Comparison of ENCODE assay signal across 9 cellular contexts in genomic region chr4:89640620-89641366, GRCh38.
A peak's percentile ranks its signal among the peaks of the same experiment; 100 is the strongest.
DNase-seq lines count a peak whose midpoint lies in the region; ATAC-seq and TF ChIP-seq lines count a peak whose summit lies in the region.
"Had no signal": no experiment of that assay in that cellular context is flagged by ENCODE, and none has a peak within 500 bp of the region (broad histone marks: within the 10 kb centered on the region; RNA-seq: fewer than 3 reads in every experiment).

No MANE protein-coding gene starts in this region.

- no peaks in the 10 kb centered on the region for H3K36me3 Mint-ChIP-seq in activated CD4-positive, alpha-beta T cell treated with anti-CD3 and anti-CD28 coated beads, Interleukin-2, amount 10 ng/mL, durations not matched to agents 24 days and 14 days (ENCODE audit: low read depth)

- no peaks in the 10 kb centered on the region for H3K9me3 Mint-ChIP-seq in activated CD4-positive, alpha-beta T cell treated with anti-CD3 and anti-CD28 coated beads, Interleukin-2, amount 10 ng/mL, durations not matched to agents 24 days and 14 days

- H3K27me3 ChIP-seq in Peyer's patch (no peaks in the 10 kb centered on the region), gastrocnemius medialis (no peaks in the 10 kb centered on the region)
- H3K27me3 ChIP-seq: BLaER1 had no signal

- H3K4me3 ChIP-seq in Peyer's patch (peak overlapping the region in 2 of 4 donors; percentile 20 to 37), fibroblast of villous mesenchyme (ENCODE audit: low read depth, low read length) (peak overlapping the region; percentile 14), retinal pigment epithelial cell (ENCODE audit: low read length) (peak overlapping the region; percentile 40), gastrocnemius medialis (no peak overlapping the region)
- H3K4me3 ChIP-seq: BLaER1 had no signal

- no peaks in the 10 kb centered on the region for H3K4me1 Mint-ChIP-seq in activated CD4-positive, alpha-beta T cell treated with anti-CD3 and anti-CD28 coated beads, Interleukin-2, amount 10 ng/mL, durations not matched to agents 24 days and 14 days

- TF ChIP-seq CTCF in Peyer's patch (IDR thresholded peaks at IDR 0.05) (peak in 4 of 6 experiments; percentile 13 to 51 (median 43)), fibroblast of villous mesenchyme (IDR thresholded peaks at IDR 0.05; ENCODE audit: insufficient read depth, low read depth, low read length) (peak; percentile 81), retinal pigment epithelial cell (conservative IDR thresholded peaks at IDR 0.05; ENCODE audit: low read depth, low read length) (peak; percentile 74), gastrocnemius medialis (IDR thresholded peaks at IDR 0.05 in 4 of 5, conservative IDR thresholded peaks at IDR 0.05 in 1 of 5) (no peak)

- no peak overlapping the region for H3K4me3 Mint-ChIP-seq in activated CD4-positive, alpha-beta T cell treated with anti-CD3 and anti-CD28 coated beads, Interleukin-2, amount 10 ng/mL, durations not matched to agents 24 days and 14 days

- in situ Hi-C loops in gastrocnemius medialis (cut with MboI; ENCODE audit: low sequenced_read_pairs in 4 of 4), result no loop called here

- no peak for TF ChIP-seq POLR2A in Peyer's patch (IDR thresholded peaks at IDR 0.05)
- no peak for TF ChIP-seq POLR2A in gastrocnemius medialis (IDR thresholded peaks at IDR 0.05)

- H3K36me3 ChIP-seq in Peyer's patch, result no peaks in the 10 kb centered on the region
- no peaks in the 10 kb centered on the region for H3K36me3 ChIP-seq in gastrocnemius medialis
- H3K36me3 ChIP-seq: BLaER1 had no signal

- DNase-seq in activated CD4-positive, alpha-beta T cell treated with anti-CD3 and anti-CD28 coated beads, Interleukin-2, amount 10 ng/mL, durations not matched to agents 24 days and 14 days, result peak; percentile 60
- no peak for DNase-seq in activated CD4-positive, alpha-beta T cell treated with anti-CD3 and anti-CD28 coated beads, Interleukin-2, amount 50 U/mL, for 4 hours
- peak in 2 of 3 donors; percentile 51 to 62 for DNase-seq in Peyer's patch
- DNase-seq in fibroblast of villous mesenchyme (ENCODE audit: low read depth), result peak; percentile 67
- DNase-seq in retinal pigment epithelial cell (ENCODE audit: low read depth), result no peak
- DNase-seq in gastrocnemius medialis, result no peak
- DNase-seq in GM19238 (ENCODE audit: insufficient read length, low spot score), result no peak

- H3K4me1 ChIP-seq in Peyer's patch (no peaks in the 10 kb centered on the region), gastrocnemius medialis (no peaks in the 10 kb centered on the region)
- H3K4me1 ChIP-seq: BLaER1 had no signal

- no peak for ATAC-seq in gastrocnemius medialis
- ATAC-seq in GM19463 (IDR thresholded peaks at IDR 0.05; ENCODE audit: unreplicated experiment), result no peak

- H3K27ac ChIP-seq in Peyer's patch (no peak overlapping the region), gastrocnemius medialis (no peak overlapping the region)
- H3K27ac ChIP-seq: BLaER1 had no signal

- H3K9me3 ChIP-seq in Peyer's patch, result no peaks in the 10 kb centered on the region
- no peaks in the 10 kb centered on the region for H3K9me3 ChIP-seq in gastrocnemius medialis
- H3K9me3 ChIP-seq: BLaER1 had no signal

- intact Hi-C loops in activated CD4-positive, alpha-beta T cell treated with anti-CD3 and anti-CD28 coated beads, Interleukin-2, amount 10 ng/mL, durations not matched to agents 24 days and 14 days (cut with micrococcal nuclease), result no loop called here
- intact Hi-C loops in gastrocnemius medialis (cut with DNase I; ENCODE audit: low total_unique reads), result no loop called here

- H3K27me3 Mint-ChIP-seq in activated CD4-positive, alpha-beta T cell treated with anti-CD3 and anti-CD28 coated beads, Interleukin-2, amount 10 ng/mL, durations not matched to agents 24 days and 14 days, result peaks cover 15% of the 10 kb centered on the region

- H3K27ac Mint-ChIP-seq in activated CD4-positive, alpha-beta T cell treated with anti-CD3 and anti-CD28 coated beads, Interleukin-2, amount 10 ng/mL, durations not matched to agents 24 days and 14 days, result no peak overlapping the region

Comparison
In these comparisons a context has a peak if more than half of its experiments do, and no peak if none do; other contexts are left out.
1. DNase-seq: peak in activated CD4-positive, alpha-beta T cell treated with anti-CD3 and anti-CD28 coated beads, Interleukin-2, amount 10 ng/mL, durations not matched to agents 24 days and 14 days (single experiment), Peyer's patch (2 of 3) and fibroblast of villous mesenchyme (single experiment); none in activated CD4-positive, alpha-beta T cell treated with anti-CD3 and anti-CD28 coated beads, Interleukin-2, amount 50 U/mL, for 4 hours (0 of 2), retinal pigment epithelial cell (single experiment), gastrocnemius medialis (0 of 2) and GM19238 (single experiment).
2. H3K4me3 ChIP-seq: peak in fibroblast of villous mesenchyme (single experiment) and retinal pigment epithelial cell (single experiment); none in gastrocnemius medialis (0 of 4).
3. CTCF ChIP-seq: peak in Peyer's patch (4 of 6), fibroblast of villous mesenchyme (single experiment) and retinal pigment epithelial cell (single experiment); none in gastrocnemius medialis (0 of 5).